8 cellular contexts compared by ENCODE assay signal in the genomic region with DNA sequence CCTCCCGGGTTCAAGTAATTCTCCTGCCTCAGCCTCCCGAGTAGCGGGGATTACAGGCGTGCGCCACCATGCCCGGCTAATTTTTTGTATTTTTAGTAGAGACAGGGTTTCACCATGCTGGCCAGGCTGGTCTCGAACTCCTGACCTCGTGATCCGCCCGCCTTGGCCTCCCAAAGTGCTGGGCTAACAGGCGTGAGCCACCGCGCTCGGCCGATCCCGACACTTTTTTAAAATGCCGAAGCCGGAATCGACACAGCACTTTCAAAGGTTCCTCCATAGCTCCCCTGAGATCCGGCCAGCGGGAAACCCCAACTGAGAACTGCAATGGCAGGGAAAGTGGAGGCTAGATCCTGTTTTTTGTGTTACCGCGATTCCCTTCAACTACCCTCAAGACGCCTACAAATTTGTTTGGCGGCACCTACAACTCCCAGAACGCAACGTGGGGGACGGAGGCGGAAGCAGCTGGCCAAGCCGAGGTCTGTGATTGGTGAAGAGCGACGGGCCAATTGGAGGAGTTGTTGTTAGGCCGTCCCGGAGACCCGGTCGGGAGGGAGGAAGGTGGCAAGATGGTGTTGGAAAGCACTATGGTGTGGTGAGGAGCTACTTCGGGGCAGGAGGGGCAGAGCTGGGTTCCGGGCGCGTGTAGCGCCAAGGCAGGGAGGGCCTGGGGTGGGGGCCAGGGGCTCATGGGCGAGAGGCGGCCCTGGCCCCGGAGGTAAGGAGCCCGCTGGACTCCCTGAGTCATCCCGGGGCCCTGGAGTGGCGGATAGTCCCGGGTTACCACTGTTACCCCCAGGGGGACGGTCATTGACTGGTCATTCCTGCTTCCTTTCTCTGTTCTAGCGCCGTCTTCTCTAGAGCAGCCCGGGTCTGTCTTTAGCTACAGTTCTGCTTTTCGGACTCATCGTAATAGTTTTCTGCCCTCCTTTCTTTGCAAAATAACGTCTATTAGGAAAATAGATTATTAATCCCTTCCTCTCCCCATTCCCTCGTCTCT. TPM values are rescaled to one million over a fixed set of nuclear protein-coding genes. Genes with fewer than 3 reads are reported as not detected.
DNase-seq lines count a peak whose midpoint lies in the region; ATAC-seq and TF ChIP-seq lines count a peak whose summit lies in the region.

A gene (plus strand): TSS at position 518 of the 997 bp plus-strand sequence. CDS start 49 bp downstream, at position 567.

- no peaks in the 10 kb centered on the region for H3K9me3 ChIP-seq in BE2C

- no peaks in the 10 kb centered on the region for H3K27me3 Mint-ChIP-seq in activated CD4-positive, alpha-beta T cell treated with anti-CD3 and anti-CD28 coated beads, Interleukin-2, amount 10 ng/mL, durations not matched to agents 24 days and 14 days

- peak within 1 kb of the TSS; percentile 90 for H3K4me3 Mint-ChIP-seq in activated CD4-positive, alpha-beta T cell treated with anti-CD3 and anti-CD28 coated beads, Interleukin-2, amount 10 ng/mL, durations not matched to agents 24 days and 14 days

- H3K4me1 ChIP-seq in BE2C, result peaks cover 3% of the 10 kb centered on the region

- H3K27ac Mint-ChIP-seq in activated CD4-positive, alpha-beta T cell treated with anti-CD3 and anti-CD28 coated beads, Interleukin-2, amount 10 ng/mL, durations not matched to agents 24 days and 14 days, result peak within 1 kb of the TSS; percentile 94

- peak; percentile 92 for ATAC-seq in HG03460 (IDR thresholded peaks at IDR 0.05; ENCODE audit: unreplicated experiment)
- peak; percentile 99 for ATAC-seq in left colon

- peak within 1 kb of the TSS; percentile 99 for H3K4me3 ChIP-seq in BE2C (ENCODE audit: low read depth, low read length)
- peak within 1 kb of the TSS; percentile 90 for H3K4me3 ChIP-seq in coronary artery

- peak; percentile 95 for DNase-seq in BE2C
- DNase-seq in GM19240 (ENCODE audit: insufficient read length, low spot score), result peak; percentile 96
- DNase-seq in NCI-H526 treated with DMSO at 0.1 percent for 48 hours (lab: John Stamatoyannopoulos, UW), result peak; percentile 100
- peak; percentile 98 for DNase-seq in activated CD4-positive, alpha-beta T cell treated with anti-CD3 and anti-CD28 coated beads, Interleukin-2, amount 10 ng/mL, durations not matched to agents 24 days and 14 days
- DNase-seq in coronary artery (ENCODE audit: low spot score), result peak; percentile 98
- DNase-seq in left colon, result peak; percentile 93 to 96
- DNase-seq in stimulated activated CD4-positive, alpha-beta T cell treated with anti-CD3 and anti-CD28 coated beads, Interleukin-1b, Interleukin-23, amount 100 ng/mL, for 48 hours, result peak; percentile 93

- intact Hi-C loops in activated CD4-positive, alpha-beta T cell treated with anti-CD3 and anti-CD28 coated beads, Interleukin-2, amount 10 ng/mL, durations not matched to agents 24 days and 14 days (cut with micrococcal nuclease), result loop anchor here (1.0 to 2.0 kb wide), 4 partner anchors 27 to 184 kb away; a partner anchor contains a TSS
- intact Hi-C loops in left colon (cut with DNase I, micrococcal nuclease), result loop anchor here in 1 of 2 donors (5.0 kb wide), 1 partner anchor 57 kb away; a partner anchor contains a TSS

- peaks cover 4% of the 10 kb centered on the region for H3K36me3 ChIP-seq in BE2C

- no peaks in the 10 kb centered on the region for H3K27me3 ChIP-seq in BE2C

- TF ChIP-seq CTCF in BE2C (IDR thresholded peaks at IDR 0.05; ENCODE audit: low read depth, low read length) (no peak), coronary artery (IDR thresholded peaks at IDR 0.05) (no peak)

- peak within 1 kb of the TSS; percentile 90 to 91 for H3K27ac ChIP-seq in coronary artery

- H3K9me3 Mint-ChIP-seq in activated CD4-positive, alpha-beta T cell treated with anti-CD3 and anti-CD28 coated beads, Interleukin-2, amount 10 ng/mL, durations not matched to agents 24 days and 14 days, result no peaks in the 10 kb centered on the region

- H3K4me1 Mint-ChIP-seq in activated CD4-positive, alpha-beta T cell treated with anti-CD3 and anti-CD28 coated beads, Interleukin-2, amount 10 ng/mL, durations not matched to agents 24 days and 14 days, result peaks cover 25% of the 10 kb centered on the region

- H3K36me3 Mint-ChIP-seq in activated CD4-positive, alpha-beta T cell treated with anti-CD3 and anti-CD28 coated beads, Interleukin-2, amount 10 ng/mL, durations not matched to agents 24 days and 14 days (ENCODE audit: low read depth), result peaks cover 19% of the 10 kb centered on the region

RNA-seq across cellular contexts. Expression of the gene that starts here (rescaled TPM):
- polyA plus RNA-seq in BE2C (2012; ENCODE audit: insufficient read depth, insufficient read length, low read depth), result 377 TPM
- total RNA-seq in activated CD4-positive, alpha-beta T cell treated with anti-CD3 and anti-CD28 coated beads, Interleukin-2, amount 10 ng/mL, durations not matched to agents 24 days and 14 days, result 288 and 304 TPM in 2 replicates
- total RNA-seq in left colon, result 100 to 1,000 TPM; 103 to 105 TPM

Comparison
In these comparisons a context has a peak if more than half of its experiments do, and no peak if none do; other contexts are left out.
1. Peak in every context shown above with its lines: DNase-seq, ATAC-seq, H3K4me3 ChIP-seq and H3K27ac ChIP-seq.